9 cellular contexts compared by ENCODE assay signal in genomic region chr14:20697273-20698017, GRCh38. TPM values are rescaled to one million over a fixed set of nuclear protein-coding genes. Genes with fewer than 3 reads are reported as not detected.
A peak's percentile ranks its signal among the peaks of the same experiment; 100 is the strongest.
DNase-seq lines count a peak whose midpoint lies in the region; ATAC-seq, FAIRE-seq and TF ChIP-seq lines count a peak whose summit lies in the region.
"Had no signal": no experiment of that assay in that cellular context is flagged by ENCODE, and none has a peak within 500 bp of the region (broad histone marks: within the 10 kb centered on the region; RNA-seq: fewer than 3 reads in every experiment).

No MANE protein-coding gene starts in this region.

- H3K4me3 ChIP-seq in hepatocyte = no peak overlapping the region
- no peak overlapping the region for H3K4me3 ChIP-seq in small intestine (ENCODE audit: low read depth in 1 of 2, low read length in 2 of 2)
- H3K4me3 ChIP-seq: BLaER1 had no signal

- H3K4me1 Mint-ChIP-seq in T-helper 17 cell = peaks cover 4% of the 10 kb centered on the region

- H3K79me2 ChIP-seq in hepatocyte = peaks cover 12% of the 10 kb centered on the region

- ATAC-seq in T-helper 17 cell = peak; percentile 83

- no peaks in the 10 kb centered on the region for H3K27me3 Mint-ChIP-seq in T-helper 17 cell

- H3K9me3 ChIP-seq in T-helper 17 cell (ENCODE audit: control insufficient read depth, low read length, poor library complexity, severe bottlenecking) (no peaks in the 10 kb centered on the region), hepatocyte (ENCODE audit: low read depth) (no peaks in the 10 kb centered on the region), small intestine (ENCODE audit: control insufficient read depth, low read depth) (no peaks in the 10 kb centered on the region)
- H3K9me3 ChIP-seq: BLaER1 had no signal

- H2AFZ ChIP-seq in hepatocyte = no peak overlapping the region

- H3K36me3 ChIP-seq in hepatocyte (replicated peaks; ENCODE audit: insufficient read depth, low read depth) = no peaks in the 10 kb centered on the region
- peaks cover 2 to 3% of the 10 kb centered on the region in 2 donors for H3K36me3 ChIP-seq in small intestine (ENCODE audit: control insufficient read depth in 2 of 2, insufficient read depth in 2 of 2, low read length in 2 of 2)
- H3K36me3 ChIP-seq: BLaER1 had no signal

- H3K9me2 ChIP-seq in hepatocyte (replicated peaks; ENCODE audit: insufficient read depth) = no peaks in the 10 kb centered on the region

- no peak overlapping the region for H3K27ac Mint-ChIP-seq in T-helper 17 cell

- H3K4me3 Mint-ChIP-seq in T-helper 17 cell = no peak overlapping the region

- H3K27ac ChIP-seq in hepatocyte (no peak overlapping the region), small intestine (ENCODE audit: low read depth in 1 of 2, low read length in 1 of 2) (no peak overlapping the region)
- H3K27ac ChIP-seq: BLaER1 had no signal

- H3K4me1 ChIP-seq in hepatocyte (ENCODE audit: insufficient read depth) (no peaks in the 10 kb centered on the region), small intestine (ENCODE audit: control insufficient read depth in 2 of 2, insufficient read depth in 1 of 2, low read depth in 1 of 2, low read length in 1 of 2) (no peaks in the 10 kb centered on the region)
- H3K4me1 ChIP-seq: BLaER1 had no signal

- 37% methylated on average over 6 of the region's 6 CpGs for WGBS in hepatocyte (ENCODE audit: low lambda C conversion rate, missing lambda C conversion rate)
- WGBS in small intestine, 3 donors = 31 to 35% (median 34%) methylated on average over 6 of the region's 6 CpGs

- TF ChIP-seq CTCF in LNCAP (IDR thresholded peaks at IDR 0.05) (peak; percentile 84), hepatocyte (IDR thresholded peaks at IDR 0.05; ENCODE audit: poor library complexity) (peak; percentile 86)

- no peaks in the 10 kb centered on the region for H3K36me3 Mint-ChIP-seq in T-helper 17 cell (ENCODE audit: low read depth)

- no peaks in the 10 kb centered on the region for H4K20me1 ChIP-seq in hepatocyte (ENCODE audit: insufficient read depth, poor library complexity, severe bottlenecking)
- H4K20me1 ChIP-seq: BLaER1 had no signal

- H3K27me3 ChIP-seq in hepatocyte = no peaks in the 10 kb centered on the region
- H3K27me3 ChIP-seq in small intestine (ENCODE audit: control insufficient read depth in 2 of 2, insufficient read depth in 2 of 2, low read length in 2 of 2) = no peaks in the 10 kb centered on the region
- H3K27me3 ChIP-seq: BLaER1 had no signal

- DNase-seq in DMS 273 (lab: John Stamatoyannopoulos, UW; ENCODE audit: unreplicated experiment) (peak; percentile 84), DMS 273 treated with DMSO at 0.1 percent for 48 hours (lab: John Stamatoyannopoulos, UW) (no peak), T-helper 17 cell (peak; percentile 32 to 50 (median 42)), amygdala (lab: John Stamatoyannopoulos, UW) (peak in 47 of 56 donors; percentile 0 to 89 (median 46)), hepatocyte (ENCODE audit: low spot score) (peak; percentile 75), small intestine (peak; percentile 79), epidermal melanocyte (ENCODE audit: insufficient read length, low spot score) (no peak)

- H3K4me2 ChIP-seq in hepatocyte = no peak overlapping the region
- H3K4me2 ChIP-seq: BLaER1 had no signal

- peak; percentile 41 for FAIRE-seq in small intestine (lab: Jason Lieb, UNC)

RNA-seq across cellular contexts. Expression of gene ANG, which starts 8.9 kb away (rescaled TPM):
- total RNA-seq in T-helper 17 cell (under 1 TPM in 1 of 2 donors, not detected in 1; 0.40 TPM), hepatocyte (72.6 and 79.1 TPM in 2 replicates)
- polyA plus RNA-seq in hepatocyte (67.4 and 103 TPM in 2 replicates), small intestine (10 to 100 TPM; 13.4 to 24.9 (median 16.8) TPM)

RNA-seq across cellular contexts. Expression of gene RNASE4, which starts 13.1 kb away (rescaled TPM):
- total RNA-seq in T-helper 17 cell = under 1 TPM in 1 of 2 donors, not detected in 1; 0.63 TPM
- total RNA-seq in hepatocyte = 76.8 and 96.2 TPM in 2 replicates
- polyA plus RNA-seq in hepatocyte = 31.1 and 44.5 TPM in 2 replicates
- polyA plus RNA-seq in small intestine = 10 to 100 TPM in 2 of 3 donors, 1 to 10 TPM in 1; 8.1 to 44.2 (median 18.1) TPM

RNA-seq across cellular contexts. Expression of gene EDDM3A, which starts 48.2 kb away (rescaled TPM):
- total RNA-seq in T-helper 17 cell = not detected
- total RNA-seq in hepatocyte = not detected in 2 replicates
- polyA plus RNA-seq in hepatocyte = not detected in 2 replicates
- not detected for polyA plus RNA-seq in small intestine

RNA-seq across cellular contexts. Expression of gene OR6S1, which starts 56.0 kb away (rescaled TPM):
- not detected for total RNA-seq in T-helper 17 cell
- not detected in 2 replicates for total RNA-seq in hepatocyte
- not detected in 2 replicates for polyA plus RNA-seq in hepatocyte
- not detected for polyA plus RNA-seq in small intestine

Comparison
In these comparisons a context has a peak if more than half of its experiments do, and no peak if none do; other contexts are left out.
1. DNase-seq: peak in DMS 273 (single experiment), T-helper 17 cell (3 of 3), amygdala (47 of 56), hepatocyte (single experiment) and small intestine (single experiment); none in DMS 273 treated with DMSO at 0.1 percent for 48 hours (single experiment) and epidermal melanocyte (single experiment).
2. RNA of gene ANG, which starts 8.9 kb away (total RNA-seq): 72.6 to 79.1 TPM in hepatocyte; 0.40 TPM in T-helper 17 cell; every median in the first group is over 10 times any median in the second.
3. RNA of gene RNASE4, which starts 13.1 kb away (total RNA-seq): 76.8 to 96.2 TPM in hepatocyte; 0.63 TPM in T-helper 17 cell; every median in the first group is over 10 times any median in the second.